Comparison of ENCODE assay signal across 16 cellular contexts in the genomic region with DNA sequence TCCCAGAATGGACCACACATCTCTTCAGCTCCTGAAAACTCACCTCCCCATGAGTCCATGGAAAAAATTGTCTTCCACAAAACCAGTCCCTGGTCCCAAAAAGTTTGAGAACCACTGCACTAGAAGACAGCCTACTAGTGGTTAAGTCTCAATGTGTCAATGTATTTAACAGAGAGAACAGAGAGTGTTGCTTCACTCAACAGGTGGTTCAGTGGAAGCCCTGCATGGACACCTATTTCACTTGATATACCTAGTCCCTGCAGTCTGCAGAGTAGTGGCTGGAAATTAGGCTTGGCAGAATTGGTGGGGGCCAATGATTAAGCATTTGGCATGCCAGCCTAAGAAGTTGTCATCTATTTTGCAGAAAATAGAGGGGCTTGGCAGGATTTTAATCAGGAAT. TPM values are rescaled to one million over a fixed set of nuclear protein-coding genes. Genes with fewer than 3 reads are reported as not detected.
"Had no signal": no experiment of that assay in that cellular context is flagged by ENCODE, and none has a peak within 500 bp of the region (broad histone marks: within the 10 kb centered on the region; RNA-seq: fewer than 3 reads in every experiment).

No MANE protein-coding gene starts in this region.

- H3K4me1 ChIP-seq: right lobe of liver, stomach had no signal

- H3K27ac ChIP-seq: lower lobe of right lung, right lobe of liver, stomach, thoracic aorta had no signal

- ATAC-seq: esophagus mucosa, left colon, lower lobe of right lung, right lobe of liver had no signal

- H3K4me3 ChIP-seq: lower lobe of right lung, right lobe of liver, smooth muscle cell, stomach, thoracic aorta had no signal

- H3K27me3 ChIP-seq: right lobe of liver, stomach had no signal

- H3K9me3 ChIP-seq: lower lobe of right lung, right lobe of liver, stomach, thoracic aorta had no signal

- H3K36me3 ChIP-seq: right lobe of liver, stomach, thoracic aorta had no signal

- DNase-seq: activated CD4-positive, alpha-beta T cell treated with anti-CD3 and anti-CD28 coated beads, Interleukin-2, amount 50 U/mL, for 1 hour; activated effector memory CD4-positive, alpha-beta T cell treated with Interleukin-2 at 50 U/mL for 16 hours; amniotic stem cell; left colon; lower lobe of right lung; right lobe of liver; stomach had no signal

- H3K4me3 Mint-ChIP-seq: T-helper 1 cell treated with Interleukin-12 subunit alpha and Interleukin-12 subunit beta and Interleukin-4 antibody, amounts not matched to agents 30 μg/mL and 1 μg/mL, for 36 hours had no signal

- H3K9me3 Mint-ChIP-seq: T-helper 1 cell treated with Interleukin-12 subunit alpha and Interleukin-12 subunit beta and Interleukin-4 antibody, amounts not matched to agents 30 μg/mL and 1 μg/mL, for 36 hours had no signal

RNA-seq across cellular contexts. Expression of a gene that starts 23.0 kb away (rescaled TPM):
- polyA plus RNA-seq: neural cell had no signal

RNA-seq across cellular contexts. Expression of a gene that starts 58.8 kb away (rescaled TPM):
- total RNA-seq: cardiac septum, esophagus mucosa, left colon, osteoblast, pulmonary artery endothelial cell, right lobe of liver, stomach, thoracic aorta, urinary bladder had no signal
- polyA plus RNA-seq: smooth muscle cell, stomach, urinary bladder had no signal
